Comparison of ENCODE assay signal across 24 cellular contexts in the genomic region with DNA sequence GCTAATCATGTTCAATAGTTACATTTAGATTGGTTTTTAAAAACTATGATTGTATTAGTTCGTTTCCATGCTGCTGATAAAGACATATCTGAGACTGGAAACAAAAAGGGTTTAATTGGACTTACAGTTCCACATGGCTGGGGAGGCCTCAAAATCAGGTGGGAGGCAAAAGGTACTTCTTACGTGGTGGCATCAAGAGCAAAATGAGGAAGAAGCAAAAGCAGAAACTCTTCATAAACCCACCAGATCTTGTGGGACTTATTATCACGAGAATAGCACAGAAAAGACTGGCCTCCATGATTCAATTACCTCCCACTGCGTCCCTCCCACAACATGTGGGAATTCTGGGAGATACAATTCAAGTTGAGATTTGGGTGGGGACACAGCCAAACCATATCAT.
"Had no signal": no experiment of that assay in that cellular context is flagged by ENCODE, and none has a peak within 500 bp of the region (broad histone marks: within the 10 kb centered on the region; RNA-seq: fewer than 3 reads in every experiment).

No MANE protein-coding gene starts in this region.

- H3K9ac ChIP-seq: neural progenitor cell had no signal

- H3K4me1 ChIP-seq: esophagus muscularis mucosa, gastrocnemius medialis, heart right ventricle, neural progenitor cell, pancreas, upper lobe of left lung, uterus had no signal

- H3K4me3 Mint-ChIP-seq: mesothelial cell of epicardium; natural killer cell treated with Interleukin-12 subunit alpha and Interleukin-12 subunit beta and Interleukin-15 and Interleukin-18, amount 100 ng/mL, for 72 hours; neural progenitor cell; stimulated activated naive CD8-positive, alpha-beta T cell treated with anti-CD3 and anti-CD28 coated beads, Interleukin-15, Interleukin-2, amounts not matched to agents 100 ng/mL and 50 ng/mL, for 24 hours had no signal

- H3K4me3 ChIP-seq: dorsolateral prefrontal cortex, esophagus muscularis mucosa, gastrocnemius medialis, heart right ventricle, neural progenitor cell, pancreas, tibial artery, upper lobe of left lung, uterus had no signal

- DNase-seq: cortex of kidney; dorsolateral prefrontal cortex; effector CD8-positive, alpha-beta T cell; gastrocnemius medialis; heart right ventricle; hypothalamus; kidney glomerular epithelial cell; occipital lobe; pancreas; right cardiac atrium; small intestine; stimulated activated CD4-positive, alpha-beta T cell treated with anti-CD3 and anti-CD28 coated beads, Interleukin-12 subunit alpha, Interleukin-12 subunit beta, amount 100 ng/mL, for 4 hours; tibial artery; upper lobe of left lung; uterus had no signal

- H3K27ac ChIP-seq: dorsolateral prefrontal cortex, epithelial cell of prostate, esophagus muscularis mucosa, gastrocnemius medialis, heart right ventricle, neural progenitor cell, pancreas, tibial artery, upper lobe of left lung, uterus had no signal

- H3K9me3 Mint-ChIP-seq: natural killer cell treated with Interleukin-12 subunit alpha and Interleukin-12 subunit beta and Interleukin-15 and Interleukin-18, amount 100 ng/mL, for 72 hours had no signal

- H2AFZ ChIP-seq: neural progenitor cell had no signal

- H3K36me3 ChIP-seq: pancreas, uterus had no signal

- ATAC-seq: gastrocnemius medialis; heart right ventricle; natural killer cell treated with Interleukin-12 subunit alpha and Interleukin-12 subunit beta and Interleukin-15 and Interleukin-18, amount 100 ng/mL, for 72 hours; pancreas; right cardiac atrium had no signal

- H3K4me2 ChIP-seq: neural progenitor cell had no signal

- H3K27ac Mint-ChIP-seq: mesothelial cell of epicardium; natural killer cell treated with Interleukin-12 subunit alpha and Interleukin-12 subunit beta and Interleukin-15 and Interleukin-18, amount 100 ng/mL, for 72 hours; neural progenitor cell; progenitor cell of endocrine pancreas; stimulated activated naive CD8-positive, alpha-beta T cell treated with anti-CD3 and anti-CD28 coated beads, Interleukin-15, Interleukin-2, amounts not matched to agents 100 ng/mL and 50 ng/mL, for 24 hours had no signal

- FAIRE-seq: endometrium, islet of Langerhans, pancreas, small intestine had no signal

- H3K9me3 ChIP-seq: esophagus muscularis mucosa, gastrocnemius medialis, heart right ventricle, pancreas, tibial artery, upper lobe of left lung, uterus had no signal

- H3K27me3 Mint-ChIP-seq: natural killer cell treated with Interleukin-12 subunit alpha and Interleukin-12 subunit beta and Interleukin-15 and Interleukin-18, amount 100 ng/mL, for 72 hours; progenitor cell of endocrine pancreas; stimulated activated naive CD8-positive, alpha-beta T cell treated with anti-CD3 and anti-CD28 coated beads, Interleukin-15, Interleukin-2, amounts not matched to agents 100 ng/mL and 50 ng/mL, for 24 hours had no signal

- H3K4me1 Mint-ChIP-seq: mesothelial cell of epicardium, neural progenitor cell had no signal

- H3K27me3 ChIP-seq: dorsolateral prefrontal cortex, esophagus muscularis mucosa, gastrocnemius medialis, heart right ventricle, neural progenitor cell, pancreas, tibial artery, upper lobe of left lung, uterus had no signal
